8 cellular contexts compared by ENCODE assay signal in the genomic region with DNA sequence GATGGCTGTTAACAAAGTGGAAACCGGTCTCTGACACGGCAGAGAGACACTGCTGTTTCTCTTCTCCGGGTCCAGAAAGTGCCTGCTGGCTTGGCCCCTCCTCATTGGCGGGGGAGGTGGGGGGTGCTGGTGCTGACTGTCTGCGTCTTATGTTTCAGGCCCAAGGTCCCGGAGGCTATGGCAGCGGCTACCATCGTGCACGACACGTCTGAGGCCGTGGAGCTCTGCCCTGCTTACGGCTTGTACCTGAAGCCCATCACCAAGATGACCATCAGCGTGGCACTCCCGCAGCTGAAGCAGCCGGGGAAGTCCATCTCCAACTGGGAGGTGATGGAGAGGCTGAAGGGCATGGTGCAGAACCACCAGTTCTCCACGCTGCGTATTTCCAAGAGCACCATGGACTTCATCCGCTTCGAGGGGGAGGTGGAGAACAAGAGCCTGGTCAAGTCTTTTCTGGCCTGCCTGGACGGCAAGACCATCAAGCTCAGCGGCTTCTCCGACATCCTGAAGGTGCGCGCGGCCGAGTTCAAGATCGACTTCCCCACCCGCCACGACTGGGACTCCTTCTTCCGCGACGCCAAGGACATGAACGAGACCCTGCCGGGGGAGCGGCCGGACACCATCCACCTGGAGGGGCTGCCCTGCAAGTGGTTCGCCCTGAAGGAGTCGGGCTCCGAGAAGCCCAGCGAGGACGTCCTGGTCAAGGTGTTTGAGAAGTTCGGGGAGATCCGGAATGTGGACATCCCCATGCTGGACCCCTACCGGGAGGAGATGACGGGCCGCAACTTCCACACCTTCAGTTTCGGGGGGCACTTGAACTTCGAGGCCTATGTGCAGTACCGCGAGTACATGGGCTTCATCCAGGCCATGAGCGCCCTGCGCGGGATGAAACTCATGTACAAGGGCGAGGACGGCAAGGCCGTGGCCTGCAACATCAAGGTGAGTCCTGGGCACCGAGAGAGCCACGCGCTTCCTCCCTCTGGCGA. TPM values are rescaled to one million over a fixed set of nuclear protein-coding genes. Genes with fewer than 3 reads are reported as not detected.
DNase-seq lines count a peak whose midpoint lies in the region; ATAC-seq and TF ChIP-seq lines count a peak whose summit lies in the region.

No MANE protein-coding gene starts in this region.

- H3K27ac ChIP-seq in body of pancreas (peak overlapping the region in 3 of 4 donors; percentile 28 to 90 (median 81)), aorta (ENCODE audit: low read depth in 1 of 2, low read length in 2 of 2) (no peak overlapping the region), thyroid gland (no peak overlapping the region)

- H3K9me3 ChIP-seq in body of pancreas (no peaks in the 10 kb centered on the region), aorta (ENCODE audit: control insufficient read depth, low read length) (no peaks in the 10 kb centered on the region), thyroid gland (no peaks in the 10 kb centered on the region)

- H3K27ac Mint-ChIP-seq in stimulated activated naive CD8-positive, alpha-beta T cell treated with anti-CD3 and anti-CD28 coated beads, Interleukin-15, Interleukin-2, amounts not matched to agents 100 ng/mL and 50 ng/mL, for 24 hours, result peak overlapping the region; percentile 76

- peak overlapping the region; percentile 92 for H3K4me3 Mint-ChIP-seq in stimulated activated naive CD8-positive, alpha-beta T cell treated with anti-CD3 and anti-CD28 coated beads, Interleukin-15, Interleukin-2, amounts not matched to agents 100 ng/mL and 50 ng/mL, for 24 hours

- H3K36me3 Mint-ChIP-seq in stimulated activated naive CD8-positive, alpha-beta T cell treated with anti-CD3 and anti-CD28 coated beads, Interleukin-15, Interleukin-2, amounts not matched to agents 100 ng/mL and 50 ng/mL, for 24 hours (ENCODE audit: low read depth), result peaks cover 49% of the 10 kb centered on the region

- H3K27me3 ChIP-seq in body of pancreas (no peaks in the 10 kb centered on the region), aorta (ENCODE audit: control insufficient read depth in 1 of 2, insufficient read depth in 2 of 2, low read length in 1 of 2) (no peaks in the 10 kb centered on the region), thyroid gland (no peaks in the 10 kb centered on the region)

- H3K4me1 Mint-ChIP-seq in stimulated activated naive CD8-positive, alpha-beta T cell treated with anti-CD3 and anti-CD28 coated beads, Interleukin-15, Interleukin-2, amounts not matched to agents 100 ng/mL and 50 ng/mL, for 24 hours (ENCODE audit: low read depth), result peaks cover 28% of the 10 kb centered on the region

- H3K27me3 Mint-ChIP-seq in stimulated activated naive CD8-positive, alpha-beta T cell treated with anti-CD3 and anti-CD28 coated beads, Interleukin-15, Interleukin-2, amounts not matched to agents 100 ng/mL and 50 ng/mL, for 24 hours, result no peaks in the 10 kb centered on the region

- H3K4me3 ChIP-seq in body of pancreas (no peak overlapping the region), aorta (ENCODE audit: low read length in 2 of 2) (no peak overlapping the region), thyroid gland (replicated peaks in 1 of 3) (peak overlapping the region in 1 of 3 donors; percentile 88)

- H3K36me3 ChIP-seq in body of pancreas (replicated peaks in 1 of 2; ENCODE audit: insufficient read depth in 1 of 2, low read depth in 2 of 2), result peaks cover 7 to 22% of the 10 kb centered on the region in 2 donors
- H3K36me3 ChIP-seq in aorta (ENCODE audit: control insufficient read depth in 1 of 2, insufficient read depth in 2 of 2, low read length in 1 of 2), result peaks cover 0 to 9% of the 10 kb centered on the region in 2 donors
- H3K36me3 ChIP-seq in thyroid gland, result peaks cover 44% of the 10 kb centered on the region in 2 donors

- TF ChIP-seq CTCF in body of pancreas (IDR thresholded peaks at IDR 0.05) (no peak), thyroid gland (IDR thresholded peaks at IDR 0.05) (no peak)

- WGBS in body of pancreas, 2 donors, result 75 to 90% methylated on average over 37 to 55 of the region's 60 CpGs
- WGBS in aorta, 2 donors, result 90 to 92% methylated on average over 60 of the region's 60 CpGs
- WGBS in thyroid gland, 2 donors, result 90 to 92% methylated on average over 42 to 59 of the region's 60 CpGs

- TF ChIP-seq POLR2A in body of pancreas (IDR thresholded peaks at IDR 0.05) (no peak), thyroid gland (IDR thresholded peaks at IDR 0.05) (no peak)

- intact Hi-C loops in body of pancreas (cut with DNase I), result no loop called here
- intact Hi-C loops in aorta (cut with DNase I), result loop anchor here (5.0 to 10.0 kb wide), 2 partner anchors 141 to 911 kb away; partner anchors contain the start of genes ASMTL (in 2 of the 2), DHRSX (in 1 of the 2) and ZBED1 (in 1 of the 2)
- intact Hi-C loops in thyroid gland (cut with DNase I), result loop anchor here (2.0 to 10.0 kb wide), 2 partner anchors 139 to 199 kb away; partner anchors contain the start of gene SLC25A6

- no peak for DNase-seq in stimulated activated naive CD8-positive, alpha-beta T cell treated with anti-CD3 and anti-CD28 coated beads, Interleukin-15, Interleukin-2, amounts not matched to agents 100 U/mL and 50 U/mL, for 24 hours
- DNase-seq in body of pancreas, result no peak
- peak; percentile 89 for DNase-seq in mesenteric fat pad (ENCODE audit: low spot score)
- peak; percentile 52 to 73 for DNase-seq in aorta
- DNase-seq in thyroid gland, result no peak
- DNase-seq in NCI-H1092 treated with DMSO at 0.1 percent for 48 hours (lab: John Stamatoyannopoulos, UW), result no peak

- no peak for ATAC-seq in stimulated activated naive CD8-positive, alpha-beta T cell treated with anti-CD3 and anti-CD28 coated beads, Interleukin-15, Interleukin-2, amounts not matched to agents 100 U/mL and 50 U/mL, for 24 hours
- ATAC-seq in body of pancreas, result no peak
- no peak for ATAC-seq in aorta (ENCODE audit: low FRiP score)
- ATAC-seq in HG02798 (IDR thresholded peaks at IDR 0.05; ENCODE audit: poor library complexity, unreplicated experiment), result no peak

- H3K4me1 ChIP-seq in body of pancreas (peaks cover 19% of the 10 kb centered on the region), aorta (ENCODE audit: control insufficient read depth in 1 of 2, insufficient read depth in 2 of 2, low read length in 2 of 2) (no peaks in the 10 kb centered on the region), thyroid gland (peaks cover 4 to 10% of the 10 kb centered on the region in 2 donors)

- H3K9me3 Mint-ChIP-seq in stimulated activated naive CD8-positive, alpha-beta T cell treated with anti-CD3 and anti-CD28 coated beads, Interleukin-15, Interleukin-2, amounts not matched to agents 100 ng/mL and 50 ng/mL, for 24 hours, result no peaks in the 10 kb centered on the region

RNA-seq across cellular contexts. Expression of gene AKAP17A, which starts 2.2 kb away (rescaled TPM):
- total RNA-seq in body of pancreas, result 100 to 1,000 TPM in 1 of 2 donors, 10 to 100 TPM in 1; 55.5 to 162 TPM
- total RNA-seq in mesenteric fat pad, result 31.4 TPM
- 10 to 100 TPM; 33.0 to 53.7 TPM for total RNA-seq in aorta
- polyA plus RNA-seq in aorta, result 10 to 100 TPM in 1 of 2 donors, 1 to 10 TPM in 1; 8.3 to 50.4 TPM
- total RNA-seq in thyroid gland, result 10 to 100 TPM; 56.7 to 82.6 (median 63.1) TPM

RNA-seq across cellular contexts. Expression of gene ASMT, which starts 21.3 kb away (rescaled TPM):
- not detected for total RNA-seq in body of pancreas
- not detected for total RNA-seq in mesenteric fat pad
- 1 to 10 TPM in 1 of 2 donors, under 1 TPM in 1; 0.69 to 1.3 TPM for total RNA-seq in aorta
- polyA plus RNA-seq in aorta, result 1 to 10 TPM in 1 of 2 donors, not detected in 1; 6.9 TPM
- total RNA-seq in thyroid gland, result not detected

RNA-seq across cellular contexts. Expression of gene P2RY8, which starts 56.6 kb away (rescaled TPM):
- under 1 TPM; 0.66 to 0.78 TPM for total RNA-seq in body of pancreas
- total RNA-seq in mesenteric fat pad, result 2.5 TPM
- 1 to 10 TPM; 5.0 to 5.5 TPM for total RNA-seq in aorta
- 1 to 10 TPM in 1 of 2 donors, under 1 TPM in 1; 0.31 to 1.0 TPM for polyA plus RNA-seq in aorta
- total RNA-seq in thyroid gland, result 10 to 100 TPM in 1 of 4 donors, 1 to 10 TPM in 3; 2.4 to 11.9 (median 3.0) TPM

Comparison
In these comparisons a context has a peak if more than half of its experiments do, and no peak if none do; other contexts are left out.
1. DNase-seq: peak in mesenteric fat pad (single experiment) and aorta (2 of 2); none in stimulated activated naive CD8-positive, alpha-beta T cell treated with anti-CD3 and anti-CD28 coated beads, Interleukin-15, Interleukin-2, amounts not matched to agents 100 U/mL and 50 U/mL, for 24 hours (single experiment), body of pancreas (0 of 4), thyroid gland (0 of 2) and NCI-H1092 treated with DMSO at 0.1 percent for 48 hours (single experiment).
2. H3K27ac ChIP-seq: peak in body of pancreas (3 of 4); none in aorta (0 of 2) and thyroid gland (0 of 3).